Comparison of ENCODE assay signal across 9 cellular contexts in the genomic region with DNA sequence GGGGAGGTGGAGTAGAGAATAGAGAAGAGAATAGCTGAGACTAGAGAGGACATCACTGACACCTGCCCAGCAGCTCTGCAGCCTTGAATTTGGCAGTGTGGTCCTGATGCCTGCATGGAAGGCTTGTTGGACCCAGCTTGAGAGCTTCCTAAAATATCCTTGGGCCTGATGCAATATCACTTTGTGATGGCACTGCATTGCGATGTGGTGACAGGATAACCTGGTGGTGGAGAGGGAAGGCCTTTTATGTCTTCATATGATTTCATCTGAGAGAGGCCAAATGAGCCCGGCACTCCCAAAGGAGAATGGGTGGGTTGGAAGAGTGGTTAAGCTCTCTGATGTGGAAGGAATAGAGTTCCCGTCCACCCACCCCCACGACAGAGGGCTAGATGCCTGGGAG.
A peak's percentile ranks its signal among the peaks of the same experiment; 100 is the strongest.
DNase-seq lines count a peak whose midpoint lies in the region; ATAC-seq lines count a peak whose summit lies in the region.
"Had no signal": no experiment of that assay in that cellular context is flagged by ENCODE, and none has a peak within 500 bp of the region (broad histone marks: within the 10 kb centered on the region; RNA-seq: fewer than 3 reads in every experiment).

No MANE protein-coding gene starts in this region.

- H3K4me1 Mint-ChIP-seq in T-helper 1 cell treated with Interleukin-12 subunit alpha and Interleukin-12 subunit beta and Interleukin-4 antibody, amounts not matched to agents 30 μg/mL and 1 μg/mL, for 36 hours (ENCODE audit: low read depth): peaks cover 22% of the 10 kb centered on the region
- H3K4me1 Mint-ChIP-seq in activated T-helper 2 cell treated with anti-CD3 and anti-CD28 coated beads, Interferon-gamma antibody, Interleukin-2, Interleukin-4, amounts not matched to agents 10 μg/mL and 5 μg/mL and 100 μg/mL, durations not matched to agents 14 hours and 24 hours and 36 hours (ENCODE audit: low read depth): peaks cover 38% of the 10 kb centered on the region

- no peaks in the 10 kb centered on the region for H3K9me3 ChIP-seq in thymus (ENCODE audit: control insufficient read depth)

- peaks cover 4% of the 10 kb centered on the region for H3K27me3 Mint-ChIP-seq in T-helper 1 cell treated with Interleukin-12 subunit alpha and Interleukin-12 subunit beta and Interleukin-4 antibody, amounts not matched to agents 30 μg/mL and 1 μg/mL, for 36 hours (ENCODE audit: low read depth)
- no peaks in the 10 kb centered on the region for H3K27me3 Mint-ChIP-seq in activated T-helper 2 cell treated with anti-CD3 and anti-CD28 coated beads, Interferon-gamma antibody, Interleukin-2, Interleukin-4, amounts not matched to agents 10 μg/mL and 5 μg/mL and 100 μg/mL, durations not matched to agents 14 hours and 24 hours and 36 hours (ENCODE audit: low read depth)

- H3K4me3 ChIP-seq in thymus (ENCODE audit: low read length): no peak overlapping the region

- H3K36me3 ChIP-seq in thymus (ENCODE audit: control insufficient read depth, insufficient read depth): no peaks in the 10 kb centered on the region

- H3K27me3 ChIP-seq in layer of hippocampus (ENCODE audit: control insufficient read depth, insufficient read depth, low read length) (no peaks in the 10 kb centered on the region), thymus (ENCODE audit: control insufficient read depth, insufficient read depth) (no peaks in the 10 kb centered on the region)

- ATAC-seq in HG03520 (IDR thresholded peaks at IDR 0.05; ENCODE audit: unreplicated experiment): no peak

- H3K27ac ChIP-seq in layer of hippocampus (ENCODE audit: low read depth, low read length) (peak overlapping the region; percentile 96), thymus (ENCODE audit: low read depth) (peak overlapping the region; percentile 99)

- peak overlapping the region; percentile 56 for H3K4me3 Mint-ChIP-seq in T-helper 1 cell treated with Interleukin-12 subunit alpha and Interleukin-12 subunit beta and Interleukin-4 antibody, amounts not matched to agents 30 μg/mL and 1 μg/mL, for 36 hours
- H3K4me3 Mint-ChIP-seq in activated T-helper 2 cell treated with anti-CD3 and anti-CD28 coated beads, Interferon-gamma antibody, Interleukin-2, Interleukin-4, amounts not matched to agents 10 μg/mL and 5 μg/mL and 100 μg/mL, durations not matched to agents 14 hours and 24 hours and 36 hours (ENCODE audit: low read depth): peak overlapping the region; percentile 23

- H3K4me1 ChIP-seq in thymus (ENCODE audit: control insufficient read depth, insufficient read depth, low read length): peaks cover 37% of the 10 kb centered on the region

- peak overlapping the region; percentile 42 for H3K27ac Mint-ChIP-seq in T-helper 1 cell treated with Interleukin-12 subunit alpha and Interleukin-12 subunit beta and Interleukin-4 antibody, amounts not matched to agents 30 μg/mL and 1 μg/mL, for 36 hours
- H3K27ac Mint-ChIP-seq in activated T-helper 2 cell treated with anti-CD3 and anti-CD28 coated beads, Interferon-gamma antibody, Interleukin-2, Interleukin-4, amounts not matched to agents 10 μg/mL and 5 μg/mL and 100 μg/mL, durations not matched to agents 14 hours and 24 hours and 36 hours: no peak overlapping the region

- intact Hi-C loops in activated T-helper 2 cell treated with anti-CD3 and anti-CD28 coated beads, Interferon-gamma antibody, Interleukin-2, Interleukin-4, amounts not matched to agents 10 μg/mL and 5 μg/mL and 100 μg/mL, durations not matched to agents 14 hours and 24 hours and 36 hours (cut with micrococcal nuclease): loop anchor here (5.0 to 10.0 kb wide), 3 partner anchors 314 to 428 kb away; no protein-coding TSS in a partner anchor

- no peak for DNase-seq in T-helper 1 cell
- DNase-seq in activated T-helper 2 cell treated with anti-CD3 and anti-CD28 coated beads, Interferon-gamma antibody, Interleukin-2, Interleukin-4, amounts not matched to agents 10 μg/mL and 5 μg/mL and 100 μg/mL, durations not matched to agents 14 hours and 24 hours and 36 hours (ENCODE audit: low spot score): no peak
- DNase-seq in islet precursor cell: no peak
- DNase-seq in NCI-H187 treated with DMSO at 0.1 percent for 48 hours (lab: John Stamatoyannopoulos, UW): no peak
- DNase-seq: DMS153 had no signal

- peaks cover 2% of the 10 kb centered on the region for H3K36me3 Mint-ChIP-seq in T-helper 1 cell treated with Interleukin-12 subunit alpha and Interleukin-12 subunit beta and Interleukin-4 antibody, amounts not matched to agents 30 μg/mL and 1 μg/mL, for 36 hours (ENCODE audit: low read depth)
- H3K36me3 Mint-ChIP-seq in activated T-helper 2 cell treated with anti-CD3 and anti-CD28 coated beads, Interferon-gamma antibody, Interleukin-2, Interleukin-4, amounts not matched to agents 10 μg/mL and 5 μg/mL and 100 μg/mL, durations not matched to agents 14 hours and 24 hours and 36 hours (ENCODE audit: low read depth): no peaks in the 10 kb centered on the region

- WGBS in thymus: 58% methylated on average over 4 of the region's 4 CpGs

- H3K9me3 Mint-ChIP-seq in T-helper 1 cell treated with Interleukin-12 subunit alpha and Interleukin-12 subunit beta and Interleukin-4 antibody, amounts not matched to agents 30 μg/mL and 1 μg/mL, for 36 hours: no peaks in the 10 kb centered on the region
- H3K9me3 Mint-ChIP-seq in activated T-helper 2 cell treated with anti-CD3 and anti-CD28 coated beads, Interferon-gamma antibody, Interleukin-2, Interleukin-4, amounts not matched to agents 10 μg/mL and 5 μg/mL and 100 μg/mL, durations not matched to agents 14 hours and 24 hours and 36 hours: no peaks in the 10 kb centered on the region
